In the genomic region with DNA sequence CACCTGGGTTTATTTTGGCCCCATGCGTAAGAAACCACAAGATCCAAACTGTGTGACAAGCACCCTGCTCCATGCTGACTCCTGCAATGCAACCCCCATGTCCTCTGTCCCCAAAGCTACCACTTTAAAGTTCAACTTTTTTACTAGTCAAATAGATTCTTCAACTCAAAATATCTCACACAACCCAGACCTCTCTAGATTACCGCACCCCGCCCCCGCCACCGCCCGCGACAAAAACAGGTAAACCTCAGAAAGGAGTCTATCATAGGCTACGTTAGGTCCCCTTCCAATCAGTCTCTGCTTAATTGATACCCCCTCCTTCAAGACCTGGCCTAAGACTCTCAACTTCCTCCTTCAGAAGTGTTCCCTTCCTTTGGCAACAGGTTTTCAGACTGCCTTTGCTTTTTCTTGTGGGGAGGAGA, we compare ENCODE assay signal across 8 cellular contexts. TPM values are rescaled to one million over a fixed set of nuclear protein-coding genes. Genes with fewer than 3 reads are reported as not detected.
A peak's percentile ranks its signal among the peaks of the same experiment; 100 is the strongest.
DNase-seq lines count a peak whose midpoint lies in the region; ATAC-seq and TF ChIP-seq lines count a peak whose summit lies in the region.

No MANE protein-coding gene starts in this region.

- peaks cover 3% of the 10 kb centered on the region in 2 experiments for H3K36me3 ChIP-seq in SK-N-SH (replicated peaks in 1 of 2; ENCODE audit: control insufficient read depth in 1 of 2, insufficient read depth in 2 of 2, low read length in 1 of 2)

- H3K27ac Mint-ChIP-seq in activated T-helper 2 cell treated with anti-CD3 and anti-CD28 coated beads, Interferon-gamma antibody, Interleukin-2, Interleukin-4, amounts not matched to agents 10 μg/mL and 5 μg/mL and 100 μg/mL, durations not matched to agents 14 hours and 24 hours and 36 hours: peak overlapping the region; percentile 99

- peaks cover 52% of the 10 kb centered on the region for H3K4me1 Mint-ChIP-seq in activated T-helper 2 cell treated with anti-CD3 and anti-CD28 coated beads, Interferon-gamma antibody, Interleukin-2, Interleukin-4, amounts not matched to agents 10 μg/mL and 5 μg/mL and 100 μg/mL, durations not matched to agents 14 hours and 24 hours and 36 hours (ENCODE audit: low read depth)

- no peak for TF ChIP-seq RAD21 in SK-N-SH (IDR thresholded peaks at IDR 0.05; ENCODE audit: low read length)

- no peaks in the 10 kb centered on the region for H4K20me1 ChIP-seq in SK-N-SH (ENCODE audit: insufficient read depth)

- H3F3A ChIP-seq in SK-N-SH (replicated peaks; ENCODE audit: insufficient read depth): peaks cover 41% of the 10 kb centered on the region

- POLR2A ChIA-PET in SK-N-SH (lab: Yijun Ruan, JAX): no interaction called here

- H3K9me3 ChIP-seq in SK-N-SH: no peaks in the 10 kb centered on the region

- intact Hi-C loops in activated T-helper 2 cell treated with anti-CD3 and anti-CD28 coated beads, Interferon-gamma antibody, Interleukin-2, Interleukin-4, amounts not matched to agents 10 μg/mL and 5 μg/mL and 100 μg/mL, durations not matched to agents 14 hours and 24 hours and 36 hours (cut with micrococcal nuclease): loop anchor here (1.0 to 5.0 kb wide), 5 partner anchors 72 to 973 kb away; a partner anchor contains a TSS

- WGBS in SK-N-SH (ENCODE audit: low lambda C conversion rate): 86% methylated on average over 8 of the region's 8 CpGs

- H3K27me3 ChIP-seq in SK-N-SH (ENCODE audit: insufficient read depth) (no peaks in the 10 kb centered on the region), foreskin keratinocyte (no peaks in the 10 kb centered on the region)

- H3K4me3 ChIP-seq in SK-N-SH (ENCODE audit: low read depth in 2 of 2, low read length in 1 of 2) (peak overlapping the region; percentile 46 to 52; a peak in 3 of 4 replicates), skeletal muscle cell (ENCODE audit: low read depth, low read length) (peak overlapping the region; percentile 99)

- no peak for TF ChIP-seq EP300 in SK-N-SH (IDR thresholded peaks at IDR 0.05; ENCODE audit: borderline replicate concordance in 1 of 2, low read depth in 1 of 2, low read length in 1 of 2)

- DNase-seq in SK-N-SH (no peak), foreskin keratinocyte (no peak), skeletal muscle cell (ENCODE audit: low read depth) (no peak), iPS-NIHi7 (ENCODE audit: extremely low spot score) (no peak), KG1 (lab: John Stamatoyannopoulos, UW) (no peak)
- DNase-seq in activated T-helper 2 cell treated with anti-CD3 and anti-CD28 coated beads, Interferon-gamma antibody, Interleukin-2, Interleukin-4, amounts not matched to agents 10 μg/mL and 5 μg/mL and 100 μg/mL, durations not matched to agents 14 hours and 24 hours and 36 hours (ENCODE audit: low spot score): no peak

- H3K27ac ChIP-seq in SK-N-SH (ENCODE audit: low read depth in 2 of 2, low read length in 1 of 2) (peak overlapping the region; percentile 36 to 66; a peak in 3 of 4 replicates), foreskin keratinocyte (peak overlapping the region; percentile 99)

- no peak for ATAC-seq in SK-N-SH treated with all-trans-retinoic acid at 6 μM for 48 hours
- ATAC-seq in foreskin keratinocyte: no peak
- ATAC-seq in HG03354 (IDR thresholded peaks at IDR 0.05; ENCODE audit: poor library complexity, severe bottlenecking, unreplicated experiment): no peak

- H3K9me2 ChIP-seq in SK-N-SH: no peaks in the 10 kb centered on the region

- peaks cover 53% of the 10 kb centered on the region for H3K36me3 Mint-ChIP-seq in activated T-helper 2 cell treated with anti-CD3 and anti-CD28 coated beads, Interferon-gamma antibody, Interleukin-2, Interleukin-4, amounts not matched to agents 10 μg/mL and 5 μg/mL and 100 μg/mL, durations not matched to agents 14 hours and 24 hours and 36 hours (ENCODE audit: low read depth)

- TF ChIP-seq CTCF in SK-N-SH (IDR thresholded peaks at IDR 0.05) (no peak), foreskin keratinocyte (conservative IDR thresholded peaks at IDR 0.05) (no peak)

- no peaks in the 10 kb centered on the region for H3K9me3 Mint-ChIP-seq in activated T-helper 2 cell treated with anti-CD3 and anti-CD28 coated beads, Interferon-gamma antibody, Interleukin-2, Interleukin-4, amounts not matched to agents 10 μg/mL and 5 μg/mL and 100 μg/mL, durations not matched to agents 14 hours and 24 hours and 36 hours

- H3K4me3 Mint-ChIP-seq in activated T-helper 2 cell treated with anti-CD3 and anti-CD28 coated beads, Interferon-gamma antibody, Interleukin-2, Interleukin-4, amounts not matched to agents 10 μg/mL and 5 μg/mL and 100 μg/mL, durations not matched to agents 14 hours and 24 hours and 36 hours (ENCODE audit: low read depth): peak overlapping the region; percentile 92

- peak overlapping the region; percentile 14; the same call in 1 of the 2 replicates for H3K9ac ChIP-seq in SK-N-SH

- H3K4me1 ChIP-seq in SK-N-SH (ENCODE audit: control insufficient read depth in 1 of 2, insufficient read depth in 2 of 2, low read depth in 1 of 2, low read length in 1 of 2) (peaks cover 6 to 24% of the 10 kb centered on the region in 2 experiments), foreskin keratinocyte (no peaks in the 10 kb centered on the region)

- CTCF ChIA-PET in SK-N-SH (lab: Yijun Ruan, JAX): interaction anchor here (0.9 to 10.4 kb wide), 12 partner anchors 12 to 847 kb away, joined by 3 to 160 read pairs (median 5); no protein-coding TSS in a partner anchor

- peak overlapping the region; percentile 27; the same call in 1 of the 2 replicates for H2AFZ ChIP-seq in SK-N-SH (ENCODE audit: low read depth)

- H3K27me3 Mint-ChIP-seq in activated T-helper 2 cell treated with anti-CD3 and anti-CD28 coated beads, Interferon-gamma antibody, Interleukin-2, Interleukin-4, amounts not matched to agents 10 μg/mL and 5 μg/mL and 100 μg/mL, durations not matched to agents 14 hours and 24 hours and 36 hours (ENCODE audit: low read depth): no peaks in the 10 kb centered on the region

- peak overlapping the region; percentile 68 for H3K4me2 ChIP-seq in SK-N-SH

- peaks cover 25% of the 10 kb centered on the region for H3K79me2 ChIP-seq in SK-N-SH (ENCODE audit: insufficient read depth)

TF ChIP-seq in SK-N-SH, 30 proteins besides CTCF, POLR2A, EP300 and RAD21 (continues in another document):
- TF ChIP-seq SIN3A (IDR thresholded peaks at IDR 0.05; ENCODE audit: borderline replicate concordance, low read depth, low read length) (no peak), RXRA (IDR thresholded peaks at IDR 0.05; ENCODE audit: borderline replicate concordance, low read depth) (no peak)
- TF ChIP-seq, protein P1, sequence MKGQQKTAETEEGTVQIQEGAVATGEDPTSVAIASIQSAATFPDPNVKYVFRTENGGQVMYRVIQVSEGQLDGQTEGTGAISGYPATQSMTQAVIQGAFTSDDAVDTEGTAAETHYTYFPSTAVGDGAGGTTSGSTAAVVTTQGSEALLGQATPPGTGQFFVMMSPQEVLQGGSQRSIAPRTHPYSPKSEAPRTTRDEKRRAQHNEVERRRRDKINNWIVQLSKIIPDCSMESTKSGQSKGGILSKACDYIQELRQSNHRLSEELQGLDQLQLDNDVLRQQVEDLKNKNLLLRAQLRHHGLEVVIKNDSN (IDR thresholded peaks at IDR 0.05; ENCODE audit: borderline replicate concordance, low read depth): no peak

TF ChIP-seq in SK-N-SH treated with all-trans-retinoic acid at 6 μM for 48 hours, 23 proteins besides CTCF, POLR2A, EP300 and RAD21 (continues in another document):
- no peak for TF ChIP-seq TCF4 (CRISPR knock-in tag; IDR thresholded peaks at IDR 0.05; ENCODE audit: borderline replicate concordance)
- TF ChIP-seq, protein P2, sequence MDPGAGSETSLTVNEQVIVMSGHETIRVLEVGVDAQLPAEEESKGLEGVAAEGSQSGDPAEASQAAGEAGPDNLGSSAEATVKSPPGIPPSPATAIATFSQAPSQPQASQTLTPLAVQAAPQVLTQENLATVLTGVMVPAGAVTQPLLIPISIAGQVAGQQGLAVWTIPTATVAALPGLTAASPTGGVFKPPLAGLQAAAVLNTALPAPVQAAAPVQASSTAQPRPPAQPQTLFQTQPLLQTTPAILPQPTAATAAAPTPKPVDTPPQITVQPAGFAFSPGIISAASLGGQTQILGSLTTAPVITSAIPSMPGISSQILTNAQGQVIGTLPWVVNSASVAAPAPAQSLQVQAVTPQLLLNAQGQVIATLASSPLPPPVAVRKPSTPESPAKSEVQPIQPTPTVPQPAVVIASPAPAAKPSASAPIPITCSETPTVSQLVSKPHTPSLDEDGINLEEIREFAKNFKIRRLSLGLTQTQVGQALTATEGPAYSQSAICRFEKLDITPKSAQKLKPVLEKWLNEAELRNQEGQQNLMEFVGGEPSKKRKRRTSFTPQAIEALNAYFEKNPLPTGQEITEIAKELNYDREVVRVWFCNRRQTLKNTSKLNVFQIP (CRISPR knock-in tag; IDR thresholded peaks at IDR 0.05; ENCODE audit: borderline replicate concordance, low read depth): no peak
- no peak for TF ChIP-seq TOX (CRISPR knock-in tag; IDR thresholded peaks at IDR 0.05; ENCODE audit: borderline replicate concordance)
- TF ChIP-seq, protein P3, sequence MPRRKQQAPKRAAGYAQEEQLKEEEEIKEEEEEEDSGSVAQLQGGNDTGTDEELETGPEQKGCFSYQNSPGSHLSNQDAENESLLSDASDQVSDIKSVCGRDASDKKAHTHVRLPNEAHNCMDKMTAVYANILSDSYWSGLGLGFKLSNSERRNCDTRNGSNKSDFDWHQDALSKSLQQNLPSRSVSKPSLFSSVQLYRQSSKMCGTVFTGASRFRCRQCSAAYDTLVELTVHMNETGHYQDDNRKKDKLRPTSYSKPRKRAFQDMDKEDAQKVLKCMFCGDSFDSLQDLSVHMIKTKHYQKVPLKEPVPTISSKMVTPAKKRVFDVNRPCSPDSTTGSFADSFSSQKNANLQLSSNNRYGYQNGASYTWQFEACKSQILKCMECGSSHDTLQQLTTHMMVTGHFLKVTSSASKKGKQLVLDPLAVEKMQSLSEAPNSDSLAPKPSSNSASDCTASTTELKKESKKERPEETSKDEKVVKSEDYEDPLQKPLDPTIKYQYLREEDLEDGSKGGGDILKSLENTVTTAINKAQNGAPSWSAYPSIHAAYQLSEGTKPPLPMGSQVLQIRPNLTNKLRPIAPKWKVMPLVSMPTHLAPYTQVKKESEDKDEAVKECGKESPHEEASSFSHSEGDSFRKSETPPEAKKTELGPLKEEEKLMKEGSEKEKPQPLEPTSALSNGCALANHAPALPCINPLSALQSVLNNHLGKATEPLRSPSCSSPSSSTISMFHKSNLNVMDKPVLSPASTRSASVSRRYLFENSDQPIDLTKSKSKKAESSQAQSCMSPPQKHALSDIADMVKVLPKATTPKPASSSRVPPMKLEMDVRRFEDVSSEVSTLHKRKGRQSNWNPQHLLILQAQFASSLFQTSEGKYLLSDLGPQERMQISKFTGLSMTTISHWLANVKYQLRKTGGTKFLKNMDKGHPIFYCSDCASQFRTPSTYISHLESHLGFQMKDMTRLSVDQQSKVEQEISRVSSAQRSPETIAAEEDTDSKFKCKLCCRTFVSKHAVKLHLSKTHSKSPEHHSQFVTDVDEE (CRISPR knock-in tag; IDR thresholded peaks at IDR 0.05): no peak

RNA-seq across cellular contexts. Expression of a gene that starts 2.2 kb away (rescaled TPM):
- polyA plus RNA-seq in SK-N-SH (2012; rRNA removed) (8.8 and 16.5 TPM in 2 replicates), foreskin keratinocyte (108 and 116 TPM in 2 replicates)
- polyA plus RNA-seq in SK-N-SH (2012; cell fraction: cytosol; rRNA removed): 8.1 and 13.9 TPM in 2 replicates
- polyA plus RNA-seq in SK-N-SH (2012; cell fraction: nucleus; rRNA removed): 27.3 and 37.3 TPM in 2 replicates
- 70.0 and 73.4 TPM in 2 replicates for total RNA-seq in activated T-helper 2 cell treated with anti-CD3 and anti-CD28 coated beads, Interferon-gamma antibody, Interleukin-2, Interleukin-4, amounts not matched to agents 10 μg/mL and 5 μg/mL and 100 μg/mL, durations not matched to agents 14 hours and 24 hours and 36 hours
- 169 and 246 TPM in 2 replicates for total RNA-seq in foreskin keratinocyte
